30 cellular contexts compared by ENCODE assay signal in the genomic region with DNA sequence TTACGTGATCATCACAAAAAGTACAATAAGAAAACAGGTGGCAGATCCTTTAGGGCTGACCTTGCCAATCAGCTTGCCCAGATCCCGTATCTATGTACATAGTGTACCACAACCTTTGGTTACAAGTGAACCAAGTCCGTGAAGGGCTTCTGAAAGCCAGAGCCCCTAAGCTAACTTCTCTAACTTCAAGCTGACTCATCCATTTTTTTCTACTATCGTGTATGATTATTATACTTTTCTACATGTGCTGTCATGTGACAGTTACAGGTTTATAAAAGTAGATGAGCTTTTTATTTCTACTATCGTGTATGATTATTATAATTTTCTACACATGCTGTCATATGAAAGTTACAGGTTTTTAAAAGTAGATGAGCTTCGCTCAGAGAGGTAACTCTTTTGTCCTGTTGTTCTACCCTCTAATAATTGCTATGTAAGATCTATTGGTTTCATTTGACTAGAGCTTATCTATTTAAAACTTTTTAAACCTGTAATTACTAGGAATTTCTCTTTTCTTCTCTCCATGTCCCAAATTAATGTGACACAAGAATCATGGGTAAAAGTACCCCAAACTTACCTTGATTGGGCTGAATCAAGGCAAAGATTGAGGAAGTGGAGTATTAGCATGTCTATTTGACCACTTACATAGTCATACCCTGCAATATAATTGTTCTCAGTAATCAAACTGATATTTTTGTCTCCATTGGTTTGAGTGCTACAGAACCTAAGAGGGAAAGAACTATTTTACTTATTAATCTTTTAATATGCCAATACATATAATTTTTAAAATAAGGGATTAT. TPM values are rescaled to one million over a fixed set of nuclear protein-coding genes. Genes with fewer than 3 reads are reported as not detected.
"Had no signal": no experiment of that assay in that cellular context is flagged by ENCODE, and none has a peak within 500 bp of the region (broad histone marks: within the 10 kb centered on the region; RNA-seq: fewer than 3 reads in every experiment).

No MANE protein-coding gene starts in this region.

- ATAC-seq: activated CD8-positive, alpha-beta T cell treated with anti-CD3 and anti-CD28 coated beads for 36 hours; activated T-cell treated with anti-CD3 and anti-CD28 coated beads, Interleukin-2, amount 50 U/mL, for 4 hours; activated T-helper 17 cell treated with anti-CD3 and anti-CD28 coated beads, Interleukin-2, amount 50 U/mL, for 72 hours; gastroesophageal sphincter; left cardiac atrium; left ventricle myocardium superior; sciatic nerve; stimulated activated effector memory CD8-positive, alpha-beta T cell treated with anti-CD3 and anti-CD28 coated beads, Interleukin-12 subunit alpha, Interleukin-12 subunit beta, amount 100 ng/mL, for 72 hours; upper lobe of right lung had no signal

- H3K27me3 Mint-ChIP-seq: activated CD8-positive, alpha-beta T cell treated with anti-CD3 and anti-CD28 coated beads for 36 hours; activated T-helper 17 cell treated with anti-CD3 and anti-CD28 coated beads, Interleukin-2, amount 50 U/mL, for 72 hours; naive B cell had no signal

- H3K79me2 ChIP-seq: hepatocyte had no signal

- H3K27ac ChIP-seq: brain microvascular endothelial cell, coronary artery, dorsolateral prefrontal cortex, gastroesophageal sphincter, hepatocyte, neutrophil, skin epidermis, stomach, tibial artery, upper lobe of right lung had no signal

- H3K36me3 ChIP-seq: brain microvascular endothelial cell, gastroesophageal sphincter, neutrophil, stomach, tibial artery, upper lobe of right lung had no signal

- H3K27ac Mint-ChIP-seq: activated CD4-positive, alpha-beta T cell treated with anti-CD3 and anti-CD28 coated beads, Interleukin-2, amount 10 ng/mL, durations not matched to agents 7 days and 5 days; activated CD8-positive, alpha-beta T cell treated with anti-CD3 and anti-CD28 coated beads for 36 hours; activated T-helper 17 cell treated with anti-CD3 and anti-CD28 coated beads, Interleukin-2, amount 50 U/mL, for 72 hours; mesothelial cell of epicardium; nephron progenitor cell; stimulated activated effector memory CD8-positive, alpha-beta T cell treated with anti-CD3 and anti-CD28 coated beads, Interleukin-12 subunit alpha, Interleukin-12 subunit beta, amount 100 ng/mL, for 72 hours had no signal

- H3K9me3 ChIP-seq: gastroesophageal sphincter, neutrophil, stomach, tibial artery, upper lobe of right lung had no signal

- H3K4me3 Mint-ChIP-seq: activated CD4-positive, alpha-beta T cell treated with anti-CD3 and anti-CD28 coated beads, Interleukin-2, amount 10 ng/mL, durations not matched to agents 7 days and 5 days; activated CD8-positive, alpha-beta T cell treated with anti-CD3 and anti-CD28 coated beads for 36 hours; activated T-cell treated with anti-CD3 and anti-CD28 coated beads, Interleukin-2, amount 50 U/mL, for 4 hours; activated T-helper 17 cell treated with anti-CD3 and anti-CD28 coated beads, Interleukin-2, amount 50 U/mL, for 72 hours; mesothelial cell of epicardium; naive B cell; nephron progenitor cell; stimulated activated effector memory CD8-positive, alpha-beta T cell treated with anti-CD3 and anti-CD28 coated beads, Interleukin-12 subunit alpha, Interleukin-12 subunit beta, amount 100 ng/mL, for 72 hours; WTC11 had no signal

- H3K4me1 ChIP-seq: gastroesophageal sphincter, stomach, tibial artery, upper lobe of right lung had no signal

- DNase-seq: activated CD4-positive, alpha-beta T cell treated with anti-CD3 and anti-CD28 coated beads for 1 hour; activated CD4-positive, alpha-beta T cell treated with anti-CD3 and anti-CD28 coated beads, Interleukin-2, amount 10 ng/mL, durations not matched to agents 7 days and 5 days; activated CD8-positive, alpha-beta T cell treated with anti-CD3 and anti-CD28 coated beads for 36 hours; activated gamma-delta T cell treated with Interleukin-2 at 50 U/mL for 16 hours; activated naive CD4-positive, alpha-beta T cell treated with anti-CD3 and anti-CD28 coated beads, Interleukin-2, amount 50 U/mL, for 16 hours; activated T-cell treated with anti-CD3 and anti-CD28 coated beads, Interleukin-2, amount 50 U/mL, for 4 hours; amniotic stem cell; brain microvascular endothelial cell; dorsolateral prefrontal cortex; effector memory CD4-positive, alpha-beta T cell; erythroblast; left cardiac atrium; left ventricle myocardium superior; naive B cell; nephron progenitor cell; stimulated activated CD4-positive, alpha-beta T cell treated with anti-CD3 and anti-CD28 coated beads, Interleukin-12 subunit alpha, Interleukin-12 subunit beta, amount 100 ng/mL, for 4 hours; stimulated activated CD4-positive, alpha-beta T cell treated with anti-CD3 and anti-CD28 coated beads, Interleukin-4, amount 100 ng/mL, for 24 hours; stomach; tibial artery; upper lobe of right lung had no signal

- H3K27me3 ChIP-seq: brain microvascular endothelial cell, dorsolateral prefrontal cortex, gastroesophageal sphincter, hepatocyte, neutrophil, stomach, tibial artery, upper lobe of right lung had no signal

- H3K4me2 ChIP-seq: hepatocyte had no signal

- H3K4me3 ChIP-seq: coronary artery, dorsolateral prefrontal cortex, gastroesophageal sphincter, hepatocyte, skin epidermis, stomach, tibial artery, upper lobe of right lung had no signal

- H2AFZ ChIP-seq: hepatocyte had no signal

- H3K36me3 Mint-ChIP-seq: mesothelial cell of epicardium; stimulated activated effector memory CD8-positive, alpha-beta T cell treated with anti-CD3 and anti-CD28 coated beads, Interleukin-12 subunit alpha, Interleukin-12 subunit beta, amount 100 ng/mL, for 72 hours had no signal

- H3K9me3 Mint-ChIP-seq: activated T-helper 17 cell treated with anti-CD3 and anti-CD28 coated beads, Interleukin-2, amount 50 U/mL, for 72 hours; stimulated activated effector memory CD8-positive, alpha-beta T cell treated with anti-CD3 and anti-CD28 coated beads, Interleukin-12 subunit alpha, Interleukin-12 subunit beta, amount 100 ng/mL, for 72 hours had no signal

RNA-seq across cellular contexts. Expression of gene DNAH7, which starts 29.4 kb away (rescaled TPM):
- total RNA-seq: activated T-helper 17 cell treated with anti-CD3 and anti-CD28 coated beads, Interleukin-2, amount 50 U/mL, for 72 hours had no signal
